In genomic region chr2:58641001-58641400, GRCh38 we compare ENCODE assay signal across 28 cellular contexts.
"Had no signal": no experiment of that assay in that cellular context is flagged by ENCODE, and none has a peak within 500 bp of the region (broad histone marks: within the 10 kb centered on the region; RNA-seq: fewer than 3 reads in every experiment).

No MANE protein-coding gene starts in this region.

- DNase-seq: occipital lobe; ovary; posterior cingulate gyrus; psoas muscle; right cardiac atrium; right lobe of liver; sigmoid colon; small intestine; stimulated activated CD4-positive, alpha-beta T cell treated with anti-CD3 and anti-CD28 coated beads, Interleukin-15, amount 100 ng/mL, for 24 hours; stimulated activated CD4-positive, alpha-beta T cell treated with anti-CD3 and anti-CD28 coated beads, Interleukin-2, amount 100 ng/mL, for 24 hours; stimulated activated CD4-positive, alpha-beta T cell treated with anti-CD3 and anti-CD28 coated beads, Interleukin-2, amount 100 ng/mL, for 48 hours; stimulated activated CD4-positive, alpha-beta T cell treated with anti-CD3 and anti-CD28 coated beads, Interleukin-4, amount 100 ng/mL, for 24 hours; stimulated activated naive B cell treated with anti-CD40 and anti-IgM and Interleukin-4, amounts not matched to agents 10 μg/mL and 1 μg/mL and 100 μg/mL, for 72 hours; stimulated activated naive CD4-positive, alpha-beta T cell treated with Interleukin-2 at 50 U/mL for 16 hours; stomach; thyroid gland; trophoblast cell; upper lobe of left lung had no signal

- H3K4me3 Mint-ChIP-seq: nephron; neural progenitor cell; stimulated activated effector memory CD8-positive, alpha-beta T cell treated with anti-CD3 and anti-CD28 coated beads, Interleukin-12 subunit alpha, Interleukin-12 subunit beta, amount 100 ng/mL, for 72 hours; stimulated activated naive B cell treated with anti-CD40 and anti-IgM and Interleukin-4, amounts not matched to agents 10 μg/mL and 1 μg/mL and 100 μg/mL, for 72 hours; stimulated activated naive CD8-positive, alpha-beta T cell treated with anti-CD3 and anti-CD28 coated beads, Interleukin-15, Interleukin-2, amounts not matched to agents 100 ng/mL and 50 ng/mL, for 24 hours had no signal

- H3K27ac ChIP-seq: neural progenitor cell, ovary, parathyroid adenoma, psoas muscle, right lobe of liver, sigmoid colon, stomach, thoracic aorta, thyroid gland, tibial nerve, upper lobe of left lung, vagina had no signal

- H3K27me3 Mint-ChIP-seq: progenitor cell of endocrine pancreas; stimulated activated naive B cell treated with anti-CD40 and anti-IgM and Interleukin-4, amounts not matched to agents 10 μg/mL and 1 μg/mL and 100 μg/mL, for 72 hours; stimulated activated naive CD8-positive, alpha-beta T cell treated with anti-CD3 and anti-CD28 coated beads, Interleukin-15, Interleukin-2, amounts not matched to agents 100 ng/mL and 50 ng/mL, for 24 hours had no signal

- ATAC-seq: psoas muscle; right cardiac atrium; right lobe of liver; stimulated activated effector memory CD8-positive, alpha-beta T cell treated with anti-CD3 and anti-CD28 coated beads, Interleukin-12 subunit alpha, Interleukin-12 subunit beta, amount 100 ng/mL, for 72 hours; stimulated activated naive B cell treated with anti-CD40 and anti-IgM and Interleukin-4, amounts not matched to agents 10 μg/mL and 1 μg/mL and 100 μg/mL, for 72 hours had no signal

- H3K4me3 ChIP-seq: neural progenitor cell, ovary, psoas muscle, right lobe of liver, sigmoid colon, stomach, thoracic aorta, thyroid gland, tibial nerve, upper lobe of left lung, vagina had no signal

- H3K27me3 ChIP-seq: neural progenitor cell, ovary, right lobe of liver, sigmoid colon, stomach, thyroid gland, tibial nerve, upper lobe of left lung, vagina had no signal

- H2AFZ ChIP-seq: neural progenitor cell, parathyroid adenoma had no signal

- H3K36me3 ChIP-seq: neural progenitor cell, ovary, right lobe of liver, sigmoid colon, stomach, thoracic aorta, thyroid gland, tibial nerve, upper lobe of left lung, vagina had no signal

- H3K79me2 ChIP-seq: parathyroid adenoma had no signal

- H3K4me1 ChIP-seq: neural progenitor cell, parathyroid adenoma, psoas muscle, right lobe of liver, sigmoid colon, stomach, thyroid gland, tibial nerve, upper lobe of left lung, vagina had no signal

- H3K36me3 Mint-ChIP-seq: neural progenitor cell; stimulated activated effector memory CD8-positive, alpha-beta T cell treated with anti-CD3 and anti-CD28 coated beads, Interleukin-12 subunit alpha, Interleukin-12 subunit beta, amount 100 ng/mL, for 72 hours; stimulated activated naive B cell treated with anti-CD40 and anti-IgM and Interleukin-4, amounts not matched to agents 10 μg/mL and 1 μg/mL and 100 μg/mL, for 72 hours had no signal

- H3K4me1 Mint-ChIP-seq: nephron; stimulated activated effector memory CD8-positive, alpha-beta T cell treated with anti-CD3 and anti-CD28 coated beads, Interleukin-12 subunit alpha, Interleukin-12 subunit beta, amount 100 ng/mL, for 72 hours had no signal

- H3K9me3 Mint-ChIP-seq: nephron; neural progenitor cell; stimulated activated effector memory CD8-positive, alpha-beta T cell treated with anti-CD3 and anti-CD28 coated beads, Interleukin-12 subunit alpha, Interleukin-12 subunit beta, amount 100 ng/mL, for 72 hours; stimulated activated naive B cell treated with anti-CD40 and anti-IgM and Interleukin-4, amounts not matched to agents 10 μg/mL and 1 μg/mL and 100 μg/mL, for 72 hours; stimulated activated naive CD8-positive, alpha-beta T cell treated with anti-CD3 and anti-CD28 coated beads, Interleukin-15, Interleukin-2, amounts not matched to agents 100 ng/mL and 50 ng/mL, for 24 hours had no signal

- H3K9me3 ChIP-seq: ovary, psoas muscle, right lobe of liver, sigmoid colon, stomach, thoracic aorta, thyroid gland, tibial nerve, upper lobe of left lung, vagina had no signal

- H3K27ac Mint-ChIP-seq: nephron; neural progenitor cell; progenitor cell of endocrine pancreas; stimulated activated effector memory CD8-positive, alpha-beta T cell treated with anti-CD3 and anti-CD28 coated beads, Interleukin-12 subunit alpha, Interleukin-12 subunit beta, amount 100 ng/mL, for 72 hours; stimulated activated naive B cell treated with anti-CD40 and anti-IgM and Interleukin-4, amounts not matched to agents 10 μg/mL and 1 μg/mL and 100 μg/mL, for 72 hours; stimulated activated naive CD8-positive, alpha-beta T cell treated with anti-CD3 and anti-CD28 coated beads, Interleukin-15, Interleukin-2, amounts not matched to agents 100 ng/mL and 50 ng/mL, for 24 hours had no signal

- H3K9ac ChIP-seq: neural progenitor cell, parathyroid adenoma had no signal

- FAIRE-seq: small intestine, urothelium cell line had no signal

- H3K4me2 ChIP-seq: neural progenitor cell had no signal
